21 cellular contexts compared by ENCODE assay signal in genomic region chr1:176989023-176989422, GRCh38.
DNase-seq lines count a peak whose midpoint lies in the region; ATAC-seq and TF ChIP-seq lines count a peak whose summit lies in the region.
"Had no signal": no experiment of that assay in that cellular context is flagged by ENCODE, and none has a peak within 500 bp of the region (broad histone marks: within the 10 kb centered on the region; RNA-seq: fewer than 3 reads in every experiment).

No MANE protein-coding gene starts in this region.

- DNase-seq in EH (ENCODE audit: low read depth) (peak; percentile 23), NCI-H82 treated with DMSO at 0.1 percent for 48 hours (lab: John Stamatoyannopoulos, UW; ENCODE audit: unreplicated experiment) (peak; percentile 92), choroid plexus epithelial cell (ENCODE audit: low read depth) (peak; percentile 7), neural progenitor cell (ENCODE audit: low spot score) (no peak), AG08395 (ENCODE audit: low spot score) (no peak)
- DNase-seq: activated B cell treated with CpG ODN at 0.5 μM for 24 hours; effector CD4-positive, alpha-beta T cell; kidney; NCI-H1105; NCI-H2029; NCI-H748 treated with DMSO at 0.1 percent for 48 hours; SHP77 treated with DMSO at 0.1 percent for 48 hours had no signal

- no peaks in the 10 kb centered on the region for H3K9me3 Mint-ChIP-seq in neural progenitor cell
- H3K9me3 Mint-ChIP-seq: activated B cell treated with CpG ODN at 0.5 μM for 24 hours; activated T-helper 17 cell treated with anti-CD3 and anti-CD28 coated beads, Interleukin-2, amount 50 U/mL, for 72 hours had no signal

- no peaks in the 10 kb centered on the region for H3K27me3 ChIP-seq in neural progenitor cell
- H3K27me3 ChIP-seq: suprapubic skin had no signal

- H4K20me1 ChIP-seq in neural progenitor cell (ENCODE audit: low read depth) = peaks cover 2% of the 10 kb centered on the region

- H3K4me3 Mint-ChIP-seq in neural progenitor cell = no peak overlapping the region
- H3K4me3 Mint-ChIP-seq: activated B cell treated with CpG ODN at 0.5 μM for 24 hours; activated T-helper 17 cell treated with anti-CD3 and anti-CD28 coated beads, Interleukin-2, amount 50 U/mL, for 72 hours; IgD-negative memory B cell; stimulated activated memory B cell treated with anti-CD40 and anti-IgM and Interleukin-4, amounts not matched to agents 10 μg/mL and 1 μg/mL and 100 μg/mL, for 72 hours had no signal

- peaks cover 18% of the 10 kb centered on the region for H3K27me3 Mint-ChIP-seq in neural progenitor cell (ENCODE audit: insufficient read depth, low read depth)
- H3K27me3 Mint-ChIP-seq: activated T-helper 17 cell treated with anti-CD3 and anti-CD28 coated beads, Interleukin-2, amount 50 U/mL, for 72 hours had no signal

- H2AFZ ChIP-seq in neural progenitor cell (replicated peaks) = no peak overlapping the region

- no peaks in the 10 kb centered on the region for H3K36me3 Mint-ChIP-seq in neural progenitor cell
- H3K36me3 Mint-ChIP-seq: activated naive CD4-positive, alpha-beta T cell treated with anti-CD3 and anti-CD28 coated beads, Interleukin-2, amount 50 U/mL, for 72 hours; stimulated activated memory B cell treated with anti-CD40 and anti-IgM and Interleukin-4, amounts not matched to agents 10 μg/mL and 1 μg/mL and 100 μg/mL, for 72 hours had no signal

- TF ChIP-seq CTCF in choroid plexus epithelial cell (conservative IDR thresholded peaks at IDR 0.05; ENCODE audit: low read depth, low read length) (no peak), neural progenitor cell (IDR thresholded peaks at IDR 0.05) (no peak)

- no peaks in the 10 kb centered on the region for H3K79me2 ChIP-seq in neural progenitor cell (ENCODE audit: low read depth)

- H3K4me2 ChIP-seq in neural progenitor cell = peak overlapping the region; percentile 74

- peaks cover 30% of the 10 kb centered on the region for H3K4me1 Mint-ChIP-seq in neural progenitor cell
- H3K4me1 Mint-ChIP-seq: activated B cell treated with CpG ODN at 0.5 μM for 24 hours; activated T-helper 17 cell treated with anti-CD3 and anti-CD28 coated beads, Interleukin-2, amount 50 U/mL, for 72 hours; IgD-negative memory B cell; stimulated activated memory B cell treated with anti-CD40 and anti-IgM and Interleukin-4, amounts not matched to agents 10 μg/mL and 1 μg/mL and 100 μg/mL, for 72 hours had no signal

- peaks cover 19% of the 10 kb centered on the region for H3K4me1 ChIP-seq in neural progenitor cell
- H3K4me1 ChIP-seq: HAP-1, suprapubic skin had no signal

- no peaks in the 10 kb centered on the region for H3K9me3 ChIP-seq in neural progenitor cell (ENCODE audit: low read depth)
- H3K9me3 ChIP-seq: HAP-1, suprapubic skin had no signal

- no peak for ATAC-seq in HG02642 (IDR thresholded peaks at IDR 0.05; ENCODE audit: poor library complexity, unreplicated experiment)
- no peak for ATAC-seq in HG03521 (IDR thresholded peaks at IDR 0.05; ENCODE audit: unreplicated experiment)
- ATAC-seq: activated naive CD4-positive, alpha-beta T cell treated with anti-CD3 and anti-CD28 coated beads, Interleukin-2, amount 50 U/mL, for 72 hours; activated T-helper 17 cell treated with anti-CD3 and anti-CD28 coated beads, Interleukin-2, amount 50 U/mL, for 72 hours; stimulated activated memory B cell treated with anti-CD40 and anti-IgM and Interleukin-4, amounts not matched to agents 10 μg/mL and 1 μg/mL and 100 μg/mL, for 72 hours had no signal

- H3K4me3 ChIP-seq in choroid plexus epithelial cell (ENCODE audit: low read depth, low read length) (no peak overlapping the region), neural progenitor cell (no peak overlapping the region)
- H3K4me3 ChIP-seq: HAP-1, suprapubic skin had no signal

- H3K36me3 ChIP-seq in neural progenitor cell = no peaks in the 10 kb centered on the region
- H3K36me3 ChIP-seq: HAP-1, suprapubic skin had no signal

- H3K27ac ChIP-seq in neural progenitor cell = no peak overlapping the region
- H3K27ac ChIP-seq: C4-2B, suprapubic skin had no signal

- H3K9ac ChIP-seq in neural progenitor cell = no peak overlapping the region

- H3K27ac Mint-ChIP-seq in neural progenitor cell = no peak overlapping the region
- H3K27ac Mint-ChIP-seq: activated B cell treated with CpG ODN at 0.5 μM for 24 hours; activated naive CD4-positive, alpha-beta T cell treated with anti-CD3 and anti-CD28 coated beads, Interleukin-2, amount 50 U/mL, for 72 hours; activated T-helper 17 cell treated with anti-CD3 and anti-CD28 coated beads, Interleukin-2, amount 50 U/mL, for 72 hours; IgD-negative memory B cell; stimulated activated memory B cell treated with anti-CD40 and anti-IgM and Interleukin-4, amounts not matched to agents 10 μg/mL and 1 μg/mL and 100 μg/mL, for 72 hours had no signal

- H3F3A ChIP-seq in neural progenitor cell (ENCODE audit: low read depth) = peaks cover 10% of the 10 kb centered on the region

Comparison
In these comparisons a context has a peak if more than half of its experiments do, and no peak if none do; other contexts are left out.
1. DNase-seq: peak in EH (single experiment), NCI-H82 treated with DMSO at 0.1 percent for 48 hours (single experiment) and choroid plexus epithelial cell (single experiment); none in neural progenitor cell (single experiment) and AG08395 (single experiment).